In genomic region chr12:126493366-126494108, GRCh38 we compare ENCODE assay signal across 21 cellular contexts.
DNase-seq lines count a peak whose midpoint lies in the region; ATAC-seq, FAIRE-seq and TF ChIP-seq lines count a peak whose summit lies in the region.
"Had no signal": no experiment of that assay in that cellular context is flagged by ENCODE, and none has a peak within 500 bp of the region (broad histone marks: within the 10 kb centered on the region; RNA-seq: fewer than 3 reads in every experiment).

No MANE protein-coding gene starts in this region.

- H3K4me1 Mint-ChIP-seq in Calu3 (ENCODE audit: low read depth, unreplicated experiment) = peaks cover 16% of the 10 kb centered on the region
- H3K4me1 Mint-ChIP-seq in activated CD4-positive, alpha-beta T cell treated with anti-CD3 and anti-CD28 coated beads for 36 hours = peaks cover 4% of the 10 kb centered on the region
- H3K4me1 Mint-ChIP-seq in activated CD8-positive, alpha-beta memory T cell treated with anti-CD3 and anti-CD28 coated beads, Interleukin-2, amount 10 ng/mL, durations not matched to agents 7 days and 5 days = no peaks in the 10 kb centered on the region

- intact Hi-C loops in Calu3 (cut with micrococcal nuclease; ENCODE audit: unreplicated experiment) (no loop called here), PC-9 (cut with micrococcal nuclease; ENCODE audit: unreplicated experiment) (loop anchor here (1.0 to 10.0 kb wide), 5 partner anchors 89 to 439 kb away; no protein-coding TSS in a partner anchor)
- intact Hi-C loops in activated CD4-positive, alpha-beta T cell treated with anti-CD3 and anti-CD28 coated beads for 36 hours (cut with DNase I, micrococcal nuclease) = no loop called here

- H3K27ac ChIP-seq in PC-9 (peak overlapping the region; percentile 95), H1 (ENCODE audit: low read depth, low read length) (no peak overlapping the region), mesenchymal stem cell (ENCODE audit: low read length, poor library complexity, severe bottlenecking) (no peak overlapping the region), MM.1S (ENCODE audit: low read length) (no peak overlapping the region)
- H3K27ac ChIP-seq: HL-60, Peyer's patch had no signal

- no peaks in the 10 kb centered on the region for H3K27me3 Mint-ChIP-seq in Calu3 (ENCODE audit: unreplicated experiment)
- no peaks in the 10 kb centered on the region for H3K27me3 Mint-ChIP-seq in activated CD4-positive, alpha-beta T cell treated with anti-CD3 and anti-CD28 coated beads for 36 hours
- H3K27me3 Mint-ChIP-seq in activated CD8-positive, alpha-beta memory T cell treated with anti-CD3 and anti-CD28 coated beads, Interleukin-2, amount 10 ng/mL, durations not matched to agents 7 days and 5 days = no peaks in the 10 kb centered on the region
- H3K27me3 Mint-ChIP-seq: activated CD8-positive, alpha-beta T cell treated with anti-CD3 and anti-CD28 coated beads for 36 hours; activated naive CD8-positive, alpha-beta T cell had no signal

- peak overlapping the region; percentile 78 for H3K27ac Mint-ChIP-seq in Calu3 (ENCODE audit: unreplicated experiment)
- no peak overlapping the region for H3K27ac Mint-ChIP-seq in activated CD4-positive, alpha-beta T cell treated with anti-CD3 and anti-CD28 coated beads for 36 hours
- H3K27ac Mint-ChIP-seq in activated CD8-positive, alpha-beta memory T cell treated with anti-CD3 and anti-CD28 coated beads, Interleukin-2, amount 10 ng/mL, durations not matched to agents 7 days and 5 days = no peak overlapping the region
- H3K27ac Mint-ChIP-seq: activated CD8-positive, alpha-beta T cell treated with anti-CD3 and anti-CD28 coated beads for 36 hours; activated naive CD8-positive, alpha-beta T cell had no signal

- H4K5ac ChIP-seq in H1 (ENCODE audit: insufficient read length, low read depth, low read length) = no peak overlapping the region

- H3K9me2 ChIP-seq in PC-9 (ENCODE audit: insufficient read depth) (no peaks in the 10 kb centered on the region), MM.1S (replicated peaks; ENCODE audit: insufficient read depth, low read length) (no peaks in the 10 kb centered on the region)

- H2BK15ac ChIP-seq in H1 (ENCODE audit: low read length) (no peak overlapping the region), mesenchymal stem cell (ENCODE audit: low read depth, poor library complexity, severe bottlenecking) (no peak overlapping the region)

- peaks cover 15% of the 10 kb centered on the region for H3K4me1 ChIP-seq in PC-9 (replicated peaks; ENCODE audit: insufficient read depth)
- peaks cover 0 to 6% (median 0%) of the 10 kb centered on the region in 4 experiments; a peak in 1 of 7 replicates for H3K4me1 ChIP-seq in H1 (replicated peaks in 1 of 4; ENCODE audit: control insufficient read depth in 3 of 4, insufficient read depth in 4 of 4, low read length in 3 of 4)
- no peaks in the 10 kb centered on the region for H3K4me1 ChIP-seq in mesenchymal stem cell (ENCODE audit: control insufficient read depth, insufficient read depth, low read depth, low read length)
- H3K4me1 ChIP-seq in MM.1S (ENCODE audit: low read length) = no peaks in the 10 kb centered on the region
- H3K4me1 ChIP-seq: Peyer's patch had no signal

- H3K9me3 ChIP-seq in PC-9 (ENCODE audit: insufficient read depth, low read depth) = no peaks in the 10 kb centered on the region; the same call in none of the 2 replicates
- H3K9me3 ChIP-seq in H1 (ENCODE audit: insufficient read depth in 2 of 2, low read depth in 1 of 2, low read length in 1 of 2) = peaks cover 7 to 10% of the 10 kb centered on the region in 2 experiments
- peaks cover 9% of the 10 kb centered on the region for H3K9me3 ChIP-seq in mesenchymal stem cell (ENCODE audit: control insufficient read depth, low read length)
- no peaks in the 10 kb centered on the region for H3K9me3 ChIP-seq in MM.1S (replicated peaks; ENCODE audit: insufficient read depth, low read length)
- H3K9me3 ChIP-seq: Peyer's patch had no signal

- peak overlapping the region; percentile 53; the same call in 1 of the 2 replicates for H2BK12ac ChIP-seq in H1 (ENCODE audit: low read depth, low read length)
- H2BK12ac ChIP-seq in mesenchymal stem cell (ENCODE audit: low read length in 2 of 2) = no peak overlapping the region

- H3K79me1 ChIP-seq in H1 (ENCODE audit: low read depth, low read length) = no peaks in the 10 kb centered on the region
- H3K79me1 ChIP-seq in mesenchymal stem cell (replicated peaks; ENCODE audit: low read length, poor library complexity, severe bottlenecking) = no peaks in the 10 kb centered on the region

- no peak for TF ChIP-seq POLR2A in H1 (IDR thresholded peaks at IDR 0.05; ENCODE audit: control extremely low read depth in 1 of 2, low read depth in 2 of 2, low read length in 2 of 2)

- H4K8ac ChIP-seq in H1 (ENCODE audit: extremely low read depth, insufficient read depth, low read length) (no peak overlapping the region), mesenchymal stem cell (ENCODE audit: low read length) (no peak overlapping the region)

- TSS peak; percentile 37 for BruUV-seq in Calu3 (replicated peaks; lab: Mats Ljungman, UMichigan)
- BruUV-seq in PC-9 (replicated peaks; lab: Mats Ljungman, UMichigan) = no TSS peak

- TF ChIP-seq RAD21 in H1 (IDR thresholded peaks at IDR 0.05 in 1 of 2, conservative IDR thresholded peaks at IDR 0.05 in 1 of 2; ENCODE audit: low read depth in 2 of 2, low read length in 2 of 2) = no peak

- POLR2A ChIA-PET in PC-9 (lab: Charles Lee; ENCODE audit: unreplicated experiment) (interaction anchor here (0.6 kb wide), 1 partner anchor 76 kb away, joined by 6 read pairs; no protein-coding TSS in a partner anchor), H1 (lab: Charles Lee; ENCODE audit: partially characterized antibody) (no interaction called here)
- POLR2A ChIA-PET in activated CD4-positive, alpha-beta T cell treated with anti-CD3 and anti-CD28 coated beads for 36 hours (lab: Charles Lee) = no interaction called here

- no peak for TF ChIP-seq EP300 in H1 (IDR thresholded peaks at IDR 0.05; ENCODE audit: borderline replicate concordance in 1 of 2, low read depth in 2 of 2, low read length in 2 of 2)

- H3K14ac ChIP-seq in H1 (ENCODE audit: insufficient read length) (no peak overlapping the region), mesenchymal stem cell (ENCODE audit: low read length in 2 of 2) (no peak overlapping the region)

- peak overlapping the region; percentile 47 for H2AFZ ChIP-seq in PC-9
- H2AFZ ChIP-seq in H1 (ENCODE audit: low read length) = peak overlapping the region; percentile 74
- no peak overlapping the region for H2AFZ ChIP-seq in mesenchymal stem cell (ENCODE audit: low read depth, low read length)
- no peak overlapping the region for H2AFZ ChIP-seq in MM.1S (ENCODE audit: low read length)

- no peak overlapping the region for H3K56ac ChIP-seq in H1 (replicated peaks; ENCODE audit: insufficient read length, low read depth, low read length)

- no peaks in the 10 kb centered on the region for H3K23me2 ChIP-seq in H1 (ENCODE audit: low read depth, low read length)

- H2BK5ac ChIP-seq in H1 (ENCODE audit: low read depth, low read length) (no peak overlapping the region), mesenchymal stem cell (ENCODE audit: low read depth, low read length, poor library complexity, severe bottlenecking) (no peak overlapping the region)

- H3K4me2 ChIP-seq in PC-9 = peak overlapping the region; percentile 75
- H3K4me2 ChIP-seq in H1 (ENCODE audit: insufficient read depth in 1 of 2, low read depth in 2 of 2, low read length in 2 of 2) = no peak overlapping the region
- no peak overlapping the region for H3K4me2 ChIP-seq in mesenchymal stem cell (ENCODE audit: low read length, poor library complexity, severe bottlenecking)
- H3K4me2 ChIP-seq in MM.1S (ENCODE audit: low read depth, low read length) = no peak overlapping the region

- no peak for TF ChIP-seq CTCF in Calu3 (IDR thresholded peaks at IDR 0.05; ENCODE audit: unreplicated experiment)
- no peak for TF ChIP-seq CTCF in PC-9 (conservative IDR thresholded peaks at IDR 0.05)
- TF ChIP-seq CTCF in H1 (IDR thresholded peaks at IDR 0.05; ENCODE audit: control extremely low read depth in 1 of 3, insufficient read depth in 1 of 3, low read depth in 1 of 3, low read length in 3 of 3) = no peak
- TF ChIP-seq CTCF in MM.1S (IDR thresholded peaks at IDR 0.05; ENCODE audit: low read length) = no peak

- H4K91ac ChIP-seq in H1 (replicated peaks; ENCODE audit: insufficient read length, low read length) (no peak overlapping the region), mesenchymal stem cell (ENCODE audit: low read length) (no peak overlapping the region)

- DNase-seq in Calu3 (peak; percentile 51), PC-9 (peak; percentile 78 to 82), H1 (ENCODE audit: low read depth in 1 of 2, low spot score in 2 of 2) (no peak), mesenchymal stem cell (no peak), DMS53 treated with DMSO at 0.1 percent for 48 hours (lab: John Stamatoyannopoulos, UW; ENCODE audit: unreplicated experiment) (no peak), MM.1S (no peak)
- no peak for DNase-seq in activated CD4-positive, alpha-beta T cell treated with anti-CD3 and anti-CD28 coated beads for 36 hours
- DNase-seq in activated CD8-positive, alpha-beta memory T cell treated with anti-CD3 and anti-CD28 coated beads, Interleukin-2, amount 10 ng/mL, durations not matched to agents 7 days and 5 days = no peak
- DNase-seq: activated CD8-positive, alpha-beta T cell treated with anti-CD3 and anti-CD28 coated beads for 36 hours; activated T-cell treated with anti-CD3 and anti-CD28 coated beads, Interleukin-2, amount 50 U/mL, for 48 hours; caudate nucleus; foreskin melanocyte; GDM1; NCI-H1092 treated with DMSO at 0.1 percent for 48 hours; NCI-H69; Peyer's patch; right cardiac atrium had no signal

- H2BK120ac ChIP-seq in H1 (replicated peaks; ENCODE audit: low read depth, low read length) (no peak overlapping the region), mesenchymal stem cell (ENCODE audit: low read depth, low read length) (no peak overlapping the region)

- no peaks in the 10 kb centered on the region for H3K79me2 ChIP-seq in PC-9 (ENCODE audit: low read depth)
- H3K79me2 ChIP-seq in H1 (ENCODE audit: control insufficient read depth in 1 of 2, insufficient read depth in 2 of 2, low read length in 2 of 2) = no peaks in the 10 kb centered on the region
- H3K79me2 ChIP-seq in MM.1S (ENCODE audit: low read length) = no peaks in the 10 kb centered on the region

- H3K4me3 ChIP-seq in PC-9 (peak overlapping the region; percentile 31; the same call in 1 of the 2 replicates), H1 (ENCODE audit: extremely low read depth in 1 of 4, insufficient read depth in 2 of 4, low read depth in 3 of 4, low read length in 4 of 4) (no peak overlapping the region), mesenchymal stem cell (ENCODE audit: insufficient read depth in 1 of 2, low read depth in 1 of 2, low read length in 2 of 2) (no peak overlapping the region), MM.1S (ENCODE audit: low read length) (no peak overlapping the region)
- H3K4me3 ChIP-seq: K562, Peyer's patch had no signal

- no peak overlapping the region for H2AK5ac ChIP-seq in H1 (ENCODE audit: low read depth, low read length)
- no peak overlapping the region for H2AK5ac ChIP-seq in mesenchymal stem cell (ENCODE audit: low read length, severe bottlenecking)

- peak overlapping the region; percentile 37 for H3K4me3 Mint-ChIP-seq in Calu3 (ENCODE audit: low read depth, unreplicated experiment)
- H3K4me3 Mint-ChIP-seq in activated CD4-positive, alpha-beta T cell treated with anti-CD3 and anti-CD28 coated beads for 36 hours = no peak overlapping the region
- H3K4me3 Mint-ChIP-seq in activated CD8-positive, alpha-beta memory T cell treated with anti-CD3 and anti-CD28 coated beads, Interleukin-2, amount 10 ng/mL, durations not matched to agents 7 days and 5 days = no peak overlapping the region
- H3K4me3 Mint-ChIP-seq: activated CD8-positive, alpha-beta T cell treated with anti-CD3 and anti-CD28 coated beads for 36 hours; activated naive CD8-positive, alpha-beta T cell had no signal

- H3K36me3 Mint-ChIP-seq in Calu3 (ENCODE audit: insufficient read depth, unreplicated experiment) = peaks cover 5% of the 10 kb centered on the region
- no peaks in the 10 kb centered on the region for H3K36me3 Mint-ChIP-seq in activated CD4-positive, alpha-beta T cell treated with anti-CD3 and anti-CD28 coated beads for 36 hours (ENCODE audit: low read depth)
- no peaks in the 10 kb centered on the region for H3K36me3 Mint-ChIP-seq in activated CD8-positive, alpha-beta memory T cell treated with anti-CD3 and anti-CD28 coated beads, Interleukin-2, amount 10 ng/mL, durations not matched to agents 7 days and 5 days
- H3K36me3 Mint-ChIP-seq: activated naive CD8-positive, alpha-beta T cell had no signal

- H3K23ac ChIP-seq in H1 (ENCODE audit: insufficient read length) (no peak overlapping the region), mesenchymal stem cell (ENCODE audit: low read length in 2 of 2) (no peak overlapping the region)

- H4K20me1 ChIP-seq in PC-9 (ENCODE audit: insufficient read depth) (no peaks in the 10 kb centered on the region), H1 (replicated peaks in 1 of 2; ENCODE audit: control insufficient read depth in 1 of 2, insufficient read depth in 2 of 2, low read length in 2 of 2) (no peaks in the 10 kb centered on the region), MM.1S (ENCODE audit: insufficient read depth, low read length) (no peaks in the 10 kb centered on the region)

- H3K18ac ChIP-seq in H1 (ENCODE audit: extremely low read depth, low read length) (no peak overlapping the region), mesenchymal stem cell (ENCODE audit: low read depth in 1 of 2, low read length in 2 of 2) (no peak overlapping the region)

- FAIRE-seq in H1 (lab: Jason Lieb, UNC) = no peak
- FAIRE-seq: GM12892, K562 had no signal

- peaks cover 7% of the 10 kb centered on the region; the same call in 1 of the 2 replicates for H3F3A ChIP-seq in PC-9 (ENCODE audit: insufficient read depth, low read depth)
- no peaks in the 10 kb centered on the region for H3F3A ChIP-seq in MM.1S (ENCODE audit: insufficient read depth, low read length)

- H3K9me3 Mint-ChIP-seq in Calu3 (ENCODE audit: low read depth, unreplicated experiment) = peaks cover 5% of the 10 kb centered on the region
- H3K9me3 Mint-ChIP-seq in activated CD4-positive, alpha-beta T cell treated with anti-CD3 and anti-CD28 coated beads for 36 hours (ENCODE audit: low read depth) = peaks cover 13% of the 10 kb centered on the region
- H3K9me3 Mint-ChIP-seq in activated CD8-positive, alpha-beta memory T cell treated with anti-CD3 and anti-CD28 coated beads, Interleukin-2, amount 10 ng/mL, durations not matched to agents 7 days and 5 days (ENCODE audit: low read depth) = peaks cover 3% of the 10 kb centered on the region

- WGBS in H1 (ENCODE audit: extremely low coverage in 1 of 2, insufficient coverage in 1 of 2, insufficient read length in 1 of 2, insufficient replicate concordance in 2 of 2, low coverage in 1 of 2, low lambda C conversion rate in 2 of 2, missing lambda C conversion rate in 1 of 2), 2 experiments = 84% methylated on average over 6 of the region's 6 CpGs; no CpG with 5 or more reads in 1 of the 2 experiments
- 41% methylated on average over 6 of the region's 6 CpGs for WGBS in mesenchymal stem cell

- H3K36me3 ChIP-seq in PC-9 (ENCODE audit: low read depth) (no peaks in the 10 kb centered on the region), H1 (ENCODE audit: control insufficient read depth in 2 of 4, insufficient read depth in 4 of 4, low read length in 3 of 4) (no peaks in the 10 kb centered on the region), mesenchymal stem cell (ENCODE audit: control insufficient read depth in 1 of 2, insufficient read depth in 2 of 2, low read depth in 1 of 2, low read length in 2 of 2) (no peaks in the 10 kb centered on the region), MM.1S (replicated peaks; ENCODE audit: insufficient read depth, low read length) (no peaks in the 10 kb centered on the region)
- H3K36me3 ChIP-seq: Peyer's patch had no signal

- H2BK20ac ChIP-seq in H1 (ENCODE audit: low read length) = no peak overlapping the region

- H3K27me3 ChIP-seq in PC-9 (ENCODE audit: insufficient read depth, low read depth) (no peaks in the 10 kb centered on the region), H1 (replicated peaks in 1 of 4; ENCODE audit: control insufficient read depth in 3 of 4, extremely low read depth in 1 of 4, insufficient read depth in 3 of 4, low read length in 3 of 4) (no peaks in the 10 kb centered on the region), mesenchymal stem cell (ENCODE audit: control insufficient read depth in 1 of 2, insufficient read depth in 1 of 2, low read length in 2 of 2) (no peaks in the 10 kb centered on the region), MM.1S (replicated peaks; ENCODE audit: insufficient read depth, low read length) (no peaks in the 10 kb centered on the region)
- H3K27me3 ChIP-seq: Peyer's patch had no signal

- no peak for ATAC-seq in activated CD4-positive, alpha-beta T cell treated with anti-CD3 and anti-CD28 coated beads for 36 hours
- ATAC-seq in activated CD8-positive, alpha-beta memory T cell treated with anti-CD3 and anti-CD28 coated beads, Interleukin-2, amount 10 ng/mL, durations not matched to agents 7 days and 5 days = no peak
- ATAC-seq: activated CD8-positive, alpha-beta T cell treated with anti-CD3 and anti-CD28 coated beads for 36 hours; K562; right cardiac atrium had no signal

- CTCF ChIA-PET in Calu3 (lab: Charles Lee) = interaction anchor here (0.7 kb wide), 1 partner anchor 301 kb away, joined by 3 read pairs; no protein-coding TSS in a partner anchor
- CTCF ChIA-PET in PC-9 (lab: Charles Lee) = interaction anchor here (0.7 kb wide), 1 partner anchor 1812 kb away, joined by 4 read pairs; no protein-coding TSS in a partner anchor
- CTCF ChIA-PET in H1 (lab: Charles Lee; ENCODE audit: partially characterized antibody) = no interaction called here
- CTCF ChIA-PET in activated CD4-positive, alpha-beta T cell treated with anti-CD3 and anti-CD28 coated beads for 36 hours (lab: Charles Lee) = interaction anchor here (0.7 kb wide), 1 partner anchor 101 kb away, joined by 4 read pairs; no protein-coding TSS in a partner anchor
- CTCF ChIA-PET in activated CD8-positive, alpha-beta memory T cell treated with anti-CD3 and anti-CD28 coated beads, Interleukin-2, amount 10 ng/mL, durations not matched to agents 7 days and 5 days (lab: Charles Lee) = no interaction called here

- H3K4ac ChIP-seq in H1 (replicated peaks; ENCODE audit: insufficient read length, low read depth, low read length) (no peak overlapping the region), mesenchymal stem cell (ENCODE audit: low read depth in 1 of 2, low read length in 2 of 2) (no peak overlapping the region)

- H3K9ac ChIP-seq in H1 (replicated peaks in 1 of 4; ENCODE audit: extremely low read depth in 1 of 4, low read depth in 3 of 4, low read length in 3 of 4) (no peak overlapping the region; a peak in 1 of 7 replicates), mesenchymal stem cell (ENCODE audit: low read length) (peak overlapping the region; percentile 69), MM.1S (ENCODE audit: low read length) (no peak overlapping the region)

Comparison
In these comparisons a context has a peak if more than half of its experiments do, and no peak if none do; other contexts are left out.
1. DNase-seq: peak in Calu3 (single experiment) and PC-9 (2 of 2); none in H1 (0 of 2), mesenchymal stem cell (single experiment), activated CD4-positive, alpha-beta T cell treated with anti-CD3 and anti-CD28 coated beads for 36 hours (single experiment), DMS53 treated with DMSO at 0.1 percent for 48 hours (single experiment), activated CD8-positive, alpha-beta memory T cell treated with anti-CD3 and anti-CD28 coated beads, Interleukin-2, amount 10 ng/mL, durations not matched to agents 7 days and 5 days (single experiment) and MM.1S (single experiment).
2. H2AFZ ChIP-seq: peak in PC-9 (single experiment) and H1 (single experiment); none in mesenchymal stem cell (single experiment) and MM.1S (single experiment).
3. CTCF ChIA-PET loops: an anchor here in Calu3 (0.7 kb wide), PC-9 (0.7 kb wide) and activated CD4-positive, alpha-beta T cell treated with anti-CD3 and anti-CD28 coated beads for 36 hours (0.7 kb wide); none called in H1 and activated CD8-positive, alpha-beta memory T cell treated with anti-CD3 and anti-CD28 coated beads, Interleukin-2, amount 10 ng/mL, durations not matched to agents 7 days and 5 days.